ENCODE assay signal across 8 cellular contexts in the genomic region with DNA sequence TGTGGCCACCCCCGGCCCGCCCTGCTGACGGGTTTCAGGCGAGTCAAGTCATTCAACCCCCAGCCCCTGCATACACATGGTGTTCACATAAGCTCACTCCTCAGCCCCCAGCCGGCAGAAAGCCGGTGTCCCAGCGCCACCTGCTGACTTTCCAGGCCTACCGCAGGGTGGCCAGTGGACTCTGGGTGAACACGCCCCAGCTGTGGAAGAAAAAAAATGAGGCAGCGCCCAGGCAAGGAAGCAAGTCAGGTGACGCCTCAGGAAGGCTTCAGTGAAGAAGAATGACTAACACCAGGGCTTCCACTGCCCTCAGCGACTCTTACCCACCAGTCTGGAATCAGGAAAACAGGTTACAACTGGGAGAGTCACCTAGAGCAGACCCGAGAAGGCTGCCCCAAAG. TPM values are rescaled to one million over a fixed set of nuclear protein-coding genes. Genes with fewer than 3 reads are reported as not detected.
DNase-seq lines count a peak whose midpoint lies in the region; ATAC-seq and TF ChIP-seq lines count a peak whose summit lies in the region.

No MANE protein-coding gene starts in this region.

- peak; percentile 65 for DNase-seq in AG10803 (ENCODE audit: low read depth)
- DNase-seq in NCI-H526 (lab: John Stamatoyannopoulos, UW) = peak; percentile 24 to 79
- DNase-seq in activated naive CD4-positive, alpha-beta T cell treated with anti-CD3 and anti-CD28 coated beads, Interleukin-2, amount 10 ng/mL, durations not matched to agents 7 days and 5 days = peak; percentile 72
- peak; percentile 47 to 87 (median 79) for DNase-seq in head of caudate nucleus
- DNase-seq in prostate gland (ENCODE audit: low spot score) = peak; percentile 64
- DNase-seq in KG1 (lab: John Stamatoyannopoulos, UW) = no peak

- H3K4me1 ChIP-seq in prostate gland (replicated peaks) = no peaks in the 10 kb centered on the region

- TF ChIP-seq POLR2A in prostate gland (IDR thresholded peaks at IDR 0.05) = no peak

- H3K36me3 Mint-ChIP-seq in activated naive CD4-positive, alpha-beta T cell treated with anti-CD3 and anti-CD28 coated beads, Interleukin-2, amount 10 ng/mL, durations not matched to agents 7 days and 5 days = peaks cover 18% of the 10 kb centered on the region

- no peaks in the 10 kb centered on the region for H3K36me3 ChIP-seq in prostate gland

- WGBS in prostate gland = 17% methylated on average over 10 of the region's 13 CpGs

- no peaks in the 10 kb centered on the region for H3K27me3 ChIP-seq in prostate gland (replicated peaks; ENCODE audit: insufficient read depth)

- no peak overlapping the region for H3K27ac ChIP-seq in prostate gland

- no peaks in the 10 kb centered on the region for H3K9me3 ChIP-seq in prostate gland

- ATAC-seq in GM18511 (IDR thresholded peaks at IDR 0.05; ENCODE audit: unreplicated experiment) (peak; percentile 52), GM18873 (IDR thresholded peaks at IDR 0.05; ENCODE audit: low FRiP score, unreplicated experiment) (no peak)

- H3K27ac Mint-ChIP-seq in activated naive CD4-positive, alpha-beta T cell treated with anti-CD3 and anti-CD28 coated beads, Interleukin-2, amount 10 ng/mL, durations not matched to agents 7 days and 5 days = no peak overlapping the region

- peak; percentile 60 for TF ChIP-seq CTCF in AG10803 (conservative IDR thresholded peaks at IDR 0.05; ENCODE audit: low read length)
- TF ChIP-seq CTCF in prostate gland (IDR thresholded peaks at IDR 0.05) = peak in 3 of 4 experiments; percentile 65 to 82 (median 78)

- H3K4me1 Mint-ChIP-seq in activated naive CD4-positive, alpha-beta T cell treated with anti-CD3 and anti-CD28 coated beads, Interleukin-2, amount 10 ng/mL, durations not matched to agents 7 days and 5 days = peaks cover 15% of the 10 kb centered on the region

- H3K4me3 ChIP-seq in AG10803 (ENCODE audit: low read length) = no peak overlapping the region
- no peak overlapping the region for H3K4me3 ChIP-seq in prostate gland

- CTCF ChIA-PET in activated naive CD4-positive, alpha-beta T cell treated with anti-CD3 and anti-CD28 coated beads, Interleukin-2, amount 10 ng/mL, durations not matched to agents 7 days and 5 days (lab: Charles Lee) = interaction anchor here (0.6 to 1.6 kb wide), 3 partner anchors 14 to 109 kb away, joined by 3 to 5 read pairs (median 4); a partner anchor contains a TSS

- no peaks in the 10 kb centered on the region for H3K9me3 Mint-ChIP-seq in activated naive CD4-positive, alpha-beta T cell treated with anti-CD3 and anti-CD28 coated beads, Interleukin-2, amount 10 ng/mL, durations not matched to agents 7 days and 5 days

- H3K4me3 Mint-ChIP-seq in activated naive CD4-positive, alpha-beta T cell treated with anti-CD3 and anti-CD28 coated beads, Interleukin-2, amount 10 ng/mL, durations not matched to agents 7 days and 5 days = no peak overlapping the region

- intact Hi-C loops in head of caudate nucleus (cut with DNase I) = no loop called here
- intact Hi-C loops in prostate gland (cut with DNase I) = loop anchor here (10.0 kb wide), 1 partner anchor 154 kb away; no protein-coding TSS in a partner anchor

- H3K27me3 Mint-ChIP-seq in activated naive CD4-positive, alpha-beta T cell treated with anti-CD3 and anti-CD28 coated beads, Interleukin-2, amount 10 ng/mL, durations not matched to agents 7 days and 5 days = no peaks in the 10 kb centered on the region

RNA-seq across cellular contexts. Expression of a gene that starts 15.8 kb away (rescaled TPM):
- total RNA-seq in prostate gland = 100 to 1,000 TPM; 144 to 244 TPM

RNA-seq across cellular contexts. Expression of a gene that starts 16.2 kb away (rescaled TPM):
- 10 to 100 TPM in 1 of 2 donors, 1 to 10 TPM in 1; 9.7 to 97.8 TPM for total RNA-seq in prostate gland

RNA-seq across cellular contexts. Expression of a gene that starts 20.7 kb away (rescaled TPM):
- 10 to 100 TPM; 25.4 to 95.4 TPM for total RNA-seq in prostate gland

RNA-seq across cellular contexts. Expression of a gene that starts 34.8 kb away (rescaled TPM):
- 10 to 100 TPM in 1 of 2 donors, 1 to 10 TPM in 1; 8.5 to 50.6 TPM for total RNA-seq in prostate gland

RNA-seq across cellular contexts. Expression of a gene that starts 55.6 kb away (rescaled TPM):
- 10 to 100 TPM; 20.9 to 52.7 TPM for total RNA-seq in prostate gland
